Comparison of ENCODE assay signal across 9 cellular contexts in the genomic region with DNA sequence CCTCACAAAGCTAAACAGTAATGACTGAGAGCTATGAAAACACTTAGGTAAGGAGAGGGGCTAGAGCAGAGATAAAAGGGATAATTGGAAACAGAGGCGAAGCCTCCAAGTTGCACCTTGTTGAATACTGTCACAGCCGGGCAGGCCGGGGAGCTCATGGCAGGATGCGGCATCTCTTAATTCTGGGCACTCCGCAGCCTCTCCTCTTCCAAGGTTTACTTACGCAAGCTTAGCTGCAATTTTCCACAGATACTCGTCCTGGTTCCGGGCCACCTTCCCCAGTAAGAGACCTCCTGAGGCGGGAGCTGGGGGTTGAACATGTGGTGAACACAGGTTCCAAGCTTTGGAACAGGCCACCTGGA.
DNase-seq lines count a peak whose midpoint lies in the region; ATAC-seq, FAIRE-seq and TF ChIP-seq lines count a peak whose summit lies in the region.
"Had no signal": no experiment of that assay in that cellular context is flagged by ENCODE, and none has a peak within 500 bp of the region (broad histone marks: within the 10 kb centered on the region; RNA-seq: fewer than 3 reads in every experiment).

No MANE protein-coding gene starts in this region.

- peaks cover 28% of the 10 kb centered on the region for H3K4me1 Mint-ChIP-seq in activated T-cell treated with anti-CD3 and anti-CD28 coated beads, Interleukin-2, amount 50 U/mL, for 4 hours (ENCODE audit: low read depth)

- dilution Hi-C loops in keratinocyte (cut with MboI; ENCODE audit: extremely low pct_ligation_motif_present, low sequenced_read_pairs) = no loop called here

- H3K9me3 ChIP-seq in keratinocyte (ENCODE audit: control insufficient read depth, low read depth, low read length) (no peaks in the 10 kb centered on the region), subcutaneous abdominal adipose tissue (ENCODE audit: control insufficient read depth in 5 of 5, low read length in 5 of 5) (no peaks in the 10 kb centered on the region)
- H3K9me3 ChIP-seq: MG63 had no signal

- no peak for ATAC-seq in activated T-cell treated with anti-CD3 and anti-CD28 coated beads, Interleukin-2, amount 50 U/mL, for 4 hours
- ATAC-seq in GM18517 (IDR thresholded peaks at IDR 0.05; ENCODE audit: unreplicated experiment) (no peak), HG03039 (IDR thresholded peaks at IDR 0.05; ENCODE audit: unreplicated experiment) (no peak)

- H3K27me3 Mint-ChIP-seq in activated T-cell treated with anti-CD3 and anti-CD28 coated beads, Interleukin-2, amount 50 U/mL, for 4 hours (ENCODE audit: low read depth) = no peaks in the 10 kb centered on the region

- H3K4me1 ChIP-seq in keratinocyte (ENCODE audit: control insufficient read depth, extremely low read depth, insufficient read depth, low read length) (peaks cover 30% of the 10 kb centered on the region), subcutaneous abdominal adipose tissue (ENCODE audit: control insufficient read depth in 5 of 5, insufficient read depth in 5 of 5, low read length in 5 of 5) (peaks cover 0 to 13% (median 12%) of the 10 kb centered on the region in 5 donors)

- peak overlapping the region; percentile 68 for H3K4me2 ChIP-seq in keratinocyte (ENCODE audit: control insufficient read depth, extremely low read depth, insufficient read depth, low read depth, low read length)

- peak overlapping the region; percentile 70 for H3K4me3 Mint-ChIP-seq in activated T-cell treated with anti-CD3 and anti-CD28 coated beads, Interleukin-2, amount 50 U/mL, for 4 hours

- FAIRE-seq in keratinocyte (lab: Jason Lieb, UNC) = no peak

- TF ChIP-seq CTCF in keratinocyte (optimal IDR thresholded peaks at IDR 0.05 in 1 of 3, IDR thresholded peaks at IDR 0.05 in 1 of 3, conservative IDR thresholded peaks at IDR 0.05 in 1 of 3; ENCODE audit: extremely low read depth in 1 of 3, insufficient read depth in 2 of 3, low read length in 3 of 3) = no peak

- H3K36me3 Mint-ChIP-seq in activated T-cell treated with anti-CD3 and anti-CD28 coated beads, Interleukin-2, amount 50 U/mL, for 4 hours (ENCODE audit: insufficient read depth) = no peaks in the 10 kb centered on the region

- H3K9ac ChIP-seq in keratinocyte (ENCODE audit: control insufficient read depth, extremely low read depth, insufficient read depth, low read length) (peak overlapping the region; percentile 63), subcutaneous abdominal adipose tissue (ENCODE audit: low read length in 5 of 5) (peak overlapping the region in 3 of 5 donors; percentile 54 to 76 (median 67))

- H3K79me2 ChIP-seq in keratinocyte (ENCODE audit: control insufficient read depth, insufficient read depth, low read length) = no peaks in the 10 kb centered on the region

- no peaks in the 10 kb centered on the region for H3K9me3 Mint-ChIP-seq in activated T-cell treated with anti-CD3 and anti-CD28 coated beads, Interleukin-2, amount 50 U/mL, for 4 hours

- peak overlapping the region; percentile 48 for H3K27ac ChIP-seq in keratinocyte (ENCODE audit: control insufficient read depth, insufficient read depth, low read length)
- peak overlapping the region; percentile 75 for H3K27ac ChIP-seq in subcutaneous abdominal adipose tissue (ENCODE audit: low read depth, low read length)

- H2AFZ ChIP-seq in keratinocyte (ENCODE audit: control insufficient read depth, low read length) = peak overlapping the region; percentile 65

- H4K20me1 ChIP-seq in keratinocyte (ENCODE audit: control insufficient read depth, extremely low read depth, insufficient read depth, low read length) = no peaks in the 10 kb centered on the region

- no peaks in the 10 kb centered on the region for H3K27me3 ChIP-seq in keratinocyte (ENCODE audit: control insufficient read depth, extremely low read depth, insufficient read depth, low read length)
- H3K27me3 ChIP-seq in subcutaneous abdominal adipose tissue (ENCODE audit: control insufficient read depth in 5 of 5, insufficient read depth in 4 of 5, low read length in 5 of 5) = no peaks in the 10 kb centered on the region
- H3K27me3 ChIP-seq: MG63 had no signal

- no peaks in the 10 kb centered on the region for H3K36me3 ChIP-seq in keratinocyte (ENCODE audit: control insufficient read depth in 2 of 2, extremely low read depth in 1 of 2, insufficient read depth in 2 of 2, low read length in 2 of 2)
- H3K36me3 ChIP-seq in subcutaneous abdominal adipose tissue (ENCODE audit: control insufficient read depth in 5 of 5, insufficient read depth in 5 of 5, low read length in 5 of 5) = no peaks in the 10 kb centered on the region
- H3K36me3 ChIP-seq: MG63 had no signal

- peak overlapping the region in 1 of 3 experiments; percentile 45 for H3K4me3 ChIP-seq in keratinocyte (ENCODE audit: control insufficient read depth in 2 of 3, extremely low read depth in 1 of 3, insufficient read depth in 2 of 3, low read depth in 1 of 3, low read length in 3 of 3)
- H3K4me3 ChIP-seq in subcutaneous abdominal adipose tissue (ENCODE audit: low read depth in 1 of 5, low read length in 5 of 5) = peak overlapping the region in 4 of 5 donors; percentile 68 to 77 (median 72)

- H3K9me1 ChIP-seq in keratinocyte (ENCODE audit: control insufficient read depth, extremely low read depth, insufficient read depth, low read length) = no peaks in the 10 kb centered on the region

- peak; percentile 1 to 4 for DNase-seq in activated CD4-positive, alpha-beta T cell treated with anti-CD3 and anti-CD28 coated beads for 4 hours
- DNase-seq in activated CD4-positive, alpha-beta T cell treated with anti-CD3 and anti-CD28 coated beads, Interleukin-2, amount 50 U/mL, for 1 hour = no peak
- DNase-seq in activated T-cell treated with anti-CD3 and anti-CD28 coated beads, Interleukin-2, amount 50 U/mL, for 4 hours = no peak
- DNase-seq in keratinocyte (ENCODE audit: low read depth, low spot score) = no peak
- no peak for DNase-seq in activated CD8-positive, alpha-beta memory T cell treated with anti-CD3 and anti-CD28 coated beads for 24 hours
- DNase-seq: MG63 had no signal

Comparison
In these comparisons a context has a peak if more than half of its experiments do, and no peak if none do; other contexts are left out.
1. DNase-seq: peak in activated CD4-positive, alpha-beta T cell treated with anti-CD3 and anti-CD28 coated beads for 4 hours (2 of 2); none in activated CD4-positive, alpha-beta T cell treated with anti-CD3 and anti-CD28 coated beads, Interleukin-2, amount 50 U/mL, for 1 hour (single experiment), activated T-cell treated with anti-CD3 and anti-CD28 coated beads, Interleukin-2, amount 50 U/mL, for 4 hours (single experiment), keratinocyte (single experiment) and activated CD8-positive, alpha-beta memory T cell treated with anti-CD3 and anti-CD28 coated beads for 24 hours (single experiment).